Comparison of ENCODE assay signal across 9 cellular contexts in genomic region chr20:20549699-20550098, GRCh38.
DNase-seq lines count a peak whose midpoint lies in the region; ATAC-seq and TF ChIP-seq lines count a peak whose summit lies in the region.
"Had no signal": no experiment of that assay in that cellular context is flagged by ENCODE, and none has a peak within 500 bp of the region (broad histone marks: within the 10 kb centered on the region; RNA-seq: fewer than 3 reads in every experiment).

No MANE protein-coding gene starts in this region.

- H3K4me1 ChIP-seq in body of pancreas = peaks cover 21% of the 10 kb centered on the region

- no peaks in the 10 kb centered on the region for H3K9me3 Mint-ChIP-seq in stimulated activated effector memory CD8-positive, alpha-beta T cell treated with anti-CD3 and anti-CD28 coated beads, Interleukin-12 subunit alpha, Interleukin-12 subunit beta, amount 100 ng/mL, for 72 hours

- H3K27ac ChIP-seq in body of pancreas = peak overlapping the region in 3 of 4 donors; percentile 5 to 57 (median 38)
- H3K27ac ChIP-seq: cardiac muscle cell had no signal

- no peak overlapping the region for H3K4me3 Mint-ChIP-seq in stimulated activated effector memory CD8-positive, alpha-beta T cell treated with anti-CD3 and anti-CD28 coated beads, Interleukin-12 subunit alpha, Interleukin-12 subunit beta, amount 100 ng/mL, for 72 hours

- ATAC-seq in body of pancreas (peak; percentile 38), left colon (peak; percentile 68), HG03196 (IDR thresholded peaks at IDR 0.05; ENCODE audit: unreplicated experiment) (no peak), GM18502 (IDR thresholded peaks at IDR 0.05; ENCODE audit: poor library complexity, unreplicated experiment) (no peak)
- no peak for ATAC-seq in stimulated activated effector memory CD8-positive, alpha-beta T cell treated with anti-CD3 and anti-CD28 coated beads, Interleukin-12 subunit alpha, Interleukin-12 subunit beta, amount 100 ng/mL, for 72 hours

- H3K36me3 Mint-ChIP-seq in stimulated activated effector memory CD8-positive, alpha-beta T cell treated with anti-CD3 and anti-CD28 coated beads, Interleukin-12 subunit alpha, Interleukin-12 subunit beta, amount 100 ng/mL, for 72 hours = peaks cover 11% of the 10 kb centered on the region

- peak; percentile 80 for DNase-seq in DMS 273 treated with DMSO at 0.1 percent for 48 hours (lab: John Stamatoyannopoulos, UW)
- peak; percentile 65 for DNase-seq in LoVo (ENCODE audit: low spot score)
- no peak for DNase-seq in body of pancreas
- DNase-seq in left colon = no peak
- no peak for DNase-seq in KBM-7
- no peak for DNase-seq in stimulated activated effector memory CD8-positive, alpha-beta T cell treated with anti-CD3 and anti-CD28 coated beads, Interleukin-12 subunit alpha, Interleukin-12 subunit beta, amount 100 ng/mL, for 72 hours (ENCODE audit: low spot score in 2 of 2)

- intact Hi-C loops in body of pancreas (cut with DNase I) = no loop called here
- intact Hi-C loops in left colon (cut with DNase I, micrococcal nuclease) = no loop called here

- peaks cover 26% of the 10 kb centered on the region for H3K4me1 Mint-ChIP-seq in stimulated activated effector memory CD8-positive, alpha-beta T cell treated with anti-CD3 and anti-CD28 coated beads, Interleukin-12 subunit alpha, Interleukin-12 subunit beta, amount 100 ng/mL, for 72 hours

- no peaks in the 10 kb centered on the region for H3K9me3 ChIP-seq in body of pancreas

- no peak for TF ChIP-seq POLR2A in body of pancreas (IDR thresholded peaks at IDR 0.05)

- H3K27ac Mint-ChIP-seq in stimulated activated effector memory CD8-positive, alpha-beta T cell treated with anti-CD3 and anti-CD28 coated beads, Interleukin-12 subunit alpha, Interleukin-12 subunit beta, amount 100 ng/mL, for 72 hours = no peak overlapping the region

- peaks cover 0 to 4% of the 10 kb centered on the region in 2 donors for H3K36me3 ChIP-seq in body of pancreas (replicated peaks in 1 of 2; ENCODE audit: insufficient read depth in 1 of 2, low read depth in 2 of 2)
- H3K36me3 ChIP-seq: cardiac muscle cell had no signal

- H3K4me3 ChIP-seq in body of pancreas = no peak overlapping the region
- H3K4me3 ChIP-seq: cardiac muscle cell had no signal

- 59 to 91% methylated on average over 1 of the region's 1 CpG for WGBS in body of pancreas, 2 donors

- in situ Hi-C loops in KBM-7 (cut with MboI; ENCODE audit: low pct_unique_long_range_greater_than_20kb, low sequenced_read_pairs) = no loop called here

- no peaks in the 10 kb centered on the region for H3K27me3 ChIP-seq in body of pancreas
- H3K27me3 ChIP-seq: cardiac muscle cell had no signal

- no peak for TF ChIP-seq CTCF in body of pancreas (IDR thresholded peaks at IDR 0.05)

Comparison
In these comparisons a context has a peak if more than half of its experiments do, and no peak if none do; other contexts are left out.
1. DNase-seq: peak in DMS 273 treated with DMSO at 0.1 percent for 48 hours (single experiment) and LoVo (single experiment); none in body of pancreas (0 of 4), left colon (0 of 2), KBM-7 (single experiment) and stimulated activated effector memory CD8-positive, alpha-beta T cell treated with anti-CD3 and anti-CD28 coated beads, Interleukin-12 subunit alpha, Interleukin-12 subunit beta, amount 100 ng/mL, for 72 hours (0 of 2).
2. ATAC-seq: peak in body of pancreas (single experiment) and left colon (single experiment); none in HG03196 (single experiment), GM18502 (single experiment) and stimulated activated effector memory CD8-positive, alpha-beta T cell treated with anti-CD3 and anti-CD28 coated beads, Interleukin-12 subunit alpha, Interleukin-12 subunit beta, amount 100 ng/mL, for 72 hours (single experiment).